Comparison of ENCODE assay signal across 17 cellular contexts in genomic region chr1:163747855-163748254, GRCh38.
"Had no signal": no experiment of that assay in that cellular context is flagged by ENCODE, and none has a peak within 500 bp of the region (broad histone marks: within the 10 kb centered on the region; RNA-seq: fewer than 3 reads in every experiment).

No MANE protein-coding gene starts in this region.

- H3K27me3 ChIP-seq: upper lobe of right lung had no signal

- H3K4me1 ChIP-seq: upper lobe of right lung had no signal

- H3K27ac ChIP-seq: parathyroid adenoma, upper lobe of right lung had no signal

- DNase-seq: activated CD4-positive, alpha-beta memory T cell treated with anti-CD3 and anti-CD28 coated beads for 36 hours; activated effector memory CD4-positive, alpha-beta T cell treated with anti-CD3 and anti-CD28 coated beads, Interleukin-2, amount 50 U/mL, for 16 hours; activated T-cell treated with anti-CD3 and anti-CD28 coated beads, Interleukin-2, amount 50 U/mL, for 4 hours; amygdala; effector memory CD8-positive, alpha-beta T cell; islet precursor cell; retina; stimulated activated CD4-positive, alpha-beta T cell treated with anti-CD3 and anti-CD28 coated beads, Interleukin-15, amount 100 ng/mL, for 24 hours; stimulated activated CD4-positive, alpha-beta T cell treated with anti-CD3 and anti-CD28 coated beads, Interleukin-4, amount 100 ng/mL, for 24 hours; T-helper 9 cell; upper lobe of right lung had no signal

- H3K36me3 Mint-ChIP-seq: activated CD4-positive, alpha-beta memory T cell treated with anti-CD3 and anti-CD28 coated beads for 36 hours; brain had no signal

- H2AFZ ChIP-seq: parathyroid adenoma had no signal

- H3K4me1 Mint-ChIP-seq: central memory CD8-positive, alpha-beta T cell had no signal

- H3K27me3 Mint-ChIP-seq: activated CD4-positive, alpha-beta memory T cell treated with anti-CD3 and anti-CD28 coated beads for 36 hours; central memory CD8-positive, alpha-beta T cell; effector memory CD8-positive, alpha-beta T cell; stimulated activated naive CD8-positive, alpha-beta T cell treated with anti-CD3 and anti-CD28 coated beads, Interleukin-15, Interleukin-2, amounts not matched to agents 100 ng/mL and 50 ng/mL, for 24 hours had no signal

- H3K27ac Mint-ChIP-seq: activated CD4-positive, alpha-beta memory T cell treated with anti-CD3 and anti-CD28 coated beads for 36 hours; activated naive CD4-positive, alpha-beta T cell treated with anti-CD3 and anti-CD28 coated beads, Interleukin-2, amount 50 U/mL, for 72 hours; brain; effector memory CD8-positive, alpha-beta T cell; stimulated activated naive CD8-positive, alpha-beta T cell treated with anti-CD3 and anti-CD28 coated beads, Interleukin-15, Interleukin-2, amounts not matched to agents 100 ng/mL and 50 ng/mL, for 24 hours had no signal

- H3K36me3 ChIP-seq: upper lobe of right lung had no signal

- H3K9ac ChIP-seq: parathyroid adenoma had no signal

- H3K79me2 ChIP-seq: parathyroid adenoma had no signal

- ATAC-seq: activated naive CD4-positive, alpha-beta T cell treated with anti-CD3 and anti-CD28 coated beads, Interleukin-2, amount 50 U/mL, for 72 hours; activated T-cell treated with anti-CD3 and anti-CD28 coated beads, Interleukin-2, amount 50 U/mL, for 4 hours; effector memory CD8-positive, alpha-beta T cell; left lobe of liver; upper lobe of right lung had no signal

- H3K4me3 ChIP-seq: upper lobe of right lung had no signal

- H3K9me3 ChIP-seq: upper lobe of right lung had no signal

- H3K4me3 Mint-ChIP-seq: activated CD4-positive, alpha-beta memory T cell treated with anti-CD3 and anti-CD28 coated beads for 36 hours; activated T-cell treated with anti-CD3 and anti-CD28 coated beads, Interleukin-2, amount 50 U/mL, for 4 hours; brain; central memory CD8-positive, alpha-beta T cell; effector memory CD8-positive, alpha-beta T cell; stimulated activated naive CD8-positive, alpha-beta T cell treated with anti-CD3 and anti-CD28 coated beads, Interleukin-15, Interleukin-2, amounts not matched to agents 100 ng/mL and 50 ng/mL, for 24 hours had no signal
